Comparison of ENCODE assay signal across 23 cellular contexts in genomic region chr5:81553570-81554212, GRCh38.
DNase-seq lines count a peak whose midpoint lies in the region; ATAC-seq, FAIRE-seq and TF ChIP-seq lines count a peak whose summit lies in the region.
"Had no signal": no experiment of that assay in that cellular context is flagged by ENCODE, and none has a peak within 500 bp of the region (broad histone marks: within the 10 kb centered on the region; RNA-seq: fewer than 3 reads in every experiment).

No MANE protein-coding gene starts in this region.

- ATAC-seq in natural killer cell (peak in 1 of 3 donors; percentile 40), HG02970 (IDR thresholded peaks at IDR 0.05; ENCODE audit: low FRiP score, unreplicated experiment) (no peak)
- no peak for ATAC-seq in natural killer cell treated with Interleukin-12 subunit alpha and Interleukin-12 subunit beta and Interleukin-15 and Interleukin-18, amount 100 ng/mL, for 72 hours
- no peak for ATAC-seq in naive thymus-derived CD4-positive, alpha-beta T cell
- ATAC-seq: activated naive CD4-positive, alpha-beta T cell treated with anti-CD3 and anti-CD28 coated beads, Interleukin-2, amount 50 U/mL, for 72 hours had no signal

- no peak overlapping the region for H2AFZ ChIP-seq in OCI-LY7 (ENCODE audit: low read length)
- H2AFZ ChIP-seq in endothelial cell of umbilical vein (ENCODE audit: low read depth, low read length), result peak overlapping the region; percentile 60

- no peak for FAIRE-seq in endothelial cell of umbilical vein (lab: Jason Lieb, UNC)

- H3K27me3 ChIP-seq in endothelial cell of umbilical vein (ENCODE audit: control insufficient read depth in 2 of 2, insufficient read depth in 2 of 2, low read length in 2 of 2) (no peaks in the 10 kb centered on the region), spleen (replicated peaks in 1 of 7) (no peaks in the 10 kb centered on the region)
- H3K27me3 ChIP-seq in naive thymus-derived CD4-positive, alpha-beta T cell (ENCODE audit: control insufficient read depth in 2 of 2, insufficient read depth in 2 of 2, low read length in 2 of 2), result no peaks in the 10 kb centered on the region
- H3K27me3 ChIP-seq: ascending aorta, foreskin keratinocyte had no signal

- POLR2A ChIA-PET in OCI-LY7 (lab: Charles Lee) (interaction anchor here (0.9 to 1.0 kb wide), 2 partner anchors 12 to 34 kb away, joined by 3 read pairs; no protein-coding TSS in a partner anchor), endothelial cell of umbilical vein (lab: Charles Lee) (no interaction called here)
- POLR2A ChIA-PET in naive thymus-derived CD4-positive, alpha-beta T cell (lab: Charles Lee), result no interaction called here

- no peak for DNase-seq in natural killer cell
- no peak for DNase-seq in natural killer cell treated with Interleukin-12 subunit alpha and Interleukin-12 subunit beta and Interleukin-15 and Interleukin-18, amount 100 ng/mL, for 72 hours (ENCODE audit: low spot score)
- DNase-seq in OCI-LY7 (ENCODE audit: low spot score), result no peak
- DNase-seq in endothelial cell of umbilical vein (ENCODE audit: low read depth, low spot score), result peak; percentile 90
- no peak for DNase-seq in spleen
- DNase-seq in NCI-H524 (lab: John Stamatoyannopoulos, UW), result no peak
- no peak for DNase-seq in naive thymus-derived CD4-positive, alpha-beta T cell
- DNase-seq: activated CD4-positive, CD25-positive, alpha-beta regulatory T cell treated with anti-CD3 and anti-CD28 coated beads, Interleukin-2, amount 50 U/mL, for 72 hours; CD8-positive, alpha-beta memory T cell; central memory CD4-positive, alpha-beta T cell; DMS79 treated with DMSO at 0.1 percent for 48 hours; foreskin keratinocyte; NCI-H526 treated with DMSO at 0.1 percent for 48 hours; nucleus accumbens; small intestine; stimulated activated CD4-positive, alpha-beta T cell treated with anti-CD3 and anti-CD28 coated beads, Interleukin-2, amount 100 ng/mL, for 48 hours; stimulated activated naive CD4-positive, alpha-beta T cell; T-helper 9 cell had no signal

- no TSS peak for BruUV-seq in OCI-LY7 (replicated peaks; lab: Mats Ljungman, UMichigan)
- no TSS peak for BruUV-seq in endothelial cell of umbilical vein (replicated peaks; lab: Mats Ljungman, UMichigan)

- TF ChIP-seq CTCF in natural killer cell (IDR thresholded peaks at IDR 0.05) (no peak), OCI-LY7 (conservative IDR thresholded peaks at IDR 0.05; ENCODE audit: low read length) (no peak), endothelial cell of umbilical vein (IDR thresholded peaks at IDR 0.05; ENCODE audit: extremely low read depth in 1 of 2, insufficient read depth in 1 of 2, low read depth in 1 of 2, low read length in 2 of 2) (no peak), spleen (IDR thresholded peaks at IDR 0.05 in 8 of 11, conservative IDR thresholded peaks at IDR 0.05 in 3 of 11) (no peak)

- no peaks in the 10 kb centered on the region for H3K9me2 ChIP-seq in OCI-LY7 (ENCODE audit: insufficient read depth, low read length)

- H3K4me3 ChIP-seq in OCI-LY7 (ENCODE audit: low read depth, low read length, poor library complexity, severe bottlenecking) (no peak overlapping the region), endothelial cell of umbilical vein (replicated peaks in 1 of 3; ENCODE audit: insufficient read depth in 1 of 3, low read depth in 1 of 3, low read length in 3 of 3) (peak overlapping the region in 1 of 3 experiments; percentile 50), spleen (no peak overlapping the region)
- H3K4me3 ChIP-seq in naive thymus-derived CD4-positive, alpha-beta T cell (ENCODE audit: low read length), result no peak overlapping the region
- H3K4me3 ChIP-seq: ascending aorta, thoracic aorta had no signal

- H3K9ac ChIP-seq in endothelial cell of umbilical vein (replicated peaks; ENCODE audit: extremely low read depth, insufficient read depth, low read length), result peak overlapping the region; percentile 60

- H3K4me2 ChIP-seq in OCI-LY7 (ENCODE audit: low read length), result 0 out of 2 replicates have a peak overlapping the region, but pooled peaks have one; percentile 36
- peak overlapping the region; percentile 97 for H3K4me2 ChIP-seq in endothelial cell of umbilical vein (ENCODE audit: insufficient read depth, low read length)

- H4K20me1 ChIP-seq in OCI-LY7 (ENCODE audit: insufficient read depth, low read length) (no peaks in the 10 kb centered on the region), endothelial cell of umbilical vein (replicated peaks; ENCODE audit: control insufficient read depth, extremely low read depth, insufficient read depth, low read length) (no peaks in the 10 kb centered on the region)

- no peaks in the 10 kb centered on the region for H3K36me3 Mint-ChIP-seq in natural killer cell
- no peaks in the 10 kb centered on the region for H3K36me3 Mint-ChIP-seq in natural killer cell treated with Interleukin-12 subunit alpha and Interleukin-12 subunit beta and Interleukin-15 and Interleukin-18, amount 100 ng/mL, for 72 hours
- H3K36me3 Mint-ChIP-seq in naive thymus-derived CD4-positive, alpha-beta T cell, result peaks cover 0 to 27% (median 12%) of the 10 kb centered on the region in 5 donors
- H3K36me3 Mint-ChIP-seq: activated naive CD4-positive, alpha-beta T cell treated with anti-CD3 and anti-CD28 coated beads, Interleukin-2, amount 50 U/mL, for 72 hours had no signal

- no peaks in the 10 kb centered on the region for H3K27me3 Mint-ChIP-seq in natural killer cell (ENCODE audit: low read depth in 2 of 2)
- no peaks in the 10 kb centered on the region for H3K27me3 Mint-ChIP-seq in natural killer cell treated with Interleukin-12 subunit alpha and Interleukin-12 subunit beta and Interleukin-15 and Interleukin-18, amount 100 ng/mL, for 72 hours
- H3K27me3 Mint-ChIP-seq in naive thymus-derived CD4-positive, alpha-beta T cell, result no peaks in the 10 kb centered on the region
- H3K27me3 Mint-ChIP-seq: CD8-positive, alpha-beta memory T cell had no signal

- H3K4me3 Mint-ChIP-seq in natural killer cell, result peak overlapping the region; percentile 39
- no peak overlapping the region for H3K4me3 Mint-ChIP-seq in natural killer cell treated with Interleukin-12 subunit alpha and Interleukin-12 subunit beta and Interleukin-15 and Interleukin-18, amount 100 ng/mL, for 72 hours
- no peak overlapping the region for H3K4me3 Mint-ChIP-seq in naive thymus-derived CD4-positive, alpha-beta T cell
- H3K4me3 Mint-ChIP-seq: CD8-positive, alpha-beta memory T cell had no signal

- dilution Hi-C loops in endothelial cell of umbilical vein (cut with MboI; ENCODE audit: extremely low pct_ligation_motif_present, low sequenced_read_pairs), result no loop called here

- no peaks in the 10 kb centered on the region for H3K9me3 Mint-ChIP-seq in natural killer cell
- no peaks in the 10 kb centered on the region for H3K9me3 Mint-ChIP-seq in natural killer cell treated with Interleukin-12 subunit alpha and Interleukin-12 subunit beta and Interleukin-15 and Interleukin-18, amount 100 ng/mL, for 72 hours
- H3K9me3 Mint-ChIP-seq in naive thymus-derived CD4-positive, alpha-beta T cell, result no peaks in the 10 kb centered on the region
- H3K9me3 Mint-ChIP-seq: activated naive CD4-positive, alpha-beta T cell treated with anti-CD3 and anti-CD28 coated beads, Interleukin-2, amount 50 U/mL, for 72 hours; CD8-positive, alpha-beta memory T cell had no signal

- peak overlapping the region; percentile 37 to 53 for H3K27ac Mint-ChIP-seq in natural killer cell
- H3K27ac Mint-ChIP-seq in natural killer cell treated with Interleukin-12 subunit alpha and Interleukin-12 subunit beta and Interleukin-15 and Interleukin-18, amount 100 ng/mL, for 72 hours, result peak overlapping the region in 1 of 2 donors; percentile 28
- peak overlapping the region in 3 of 9 donors; percentile 33 to 48 (median 44) for H3K27ac Mint-ChIP-seq in naive thymus-derived CD4-positive, alpha-beta T cell
- H3K27ac Mint-ChIP-seq: activated naive CD4-positive, alpha-beta T cell treated with anti-CD3 and anti-CD28 coated beads, Interleukin-2, amount 50 U/mL, for 72 hours had no signal

- TF ChIP-seq POLR2A in endothelial cell of umbilical vein (IDR thresholded peaks at IDR 0.05; ENCODE audit: low read depth, low read length), result no peak
- TF ChIP-seq POLR2A in spleen (IDR thresholded peaks at IDR 0.05), result no peak

- intact Hi-C loops in natural killer cell (cut with micrococcal nuclease) (no loop called here), OCI-LY7 (cut with micrococcal nuclease; ENCODE audit: unreplicated experiment) (no loop called here), endothelial cell of umbilical vein (cut with micrococcal nuclease) (loop anchor here (1.0 to 2.0 kb wide), 8 partner anchors 26 to 419 kb away; partner anchors contain the start of genes ATG10 and SSBP2), spleen (cut with DNase I; ENCODE audit: low total_unique reads) (no loop called here)
- intact Hi-C loops in naive thymus-derived CD4-positive, alpha-beta T cell (cut with micrococcal nuclease), result no loop called here

- CTCF ChIA-PET in OCI-LY7 (lab: Charles Lee; ENCODE audit: unreplicated experiment) (no interaction called here), endothelial cell of umbilical vein (lab: Charles Lee) (interaction anchor here (1.0 to 1.6 kb wide), 7 partner anchors 16 to 197 kb away, joined by 3 to 6 read pairs (median 4); partner anchors contain the start of gene SSBP2)
- CTCF ChIA-PET in naive thymus-derived CD4-positive, alpha-beta T cell (lab: Charles Lee), result no interaction called here

- H3K36me3 ChIP-seq in OCI-LY7 (ENCODE audit: insufficient read depth, low read length) (peaks cover 26% of the 10 kb centered on the region), endothelial cell of umbilical vein (ENCODE audit: control insufficient read depth in 2 of 2, extremely low read depth in 1 of 2, insufficient read depth in 2 of 2, low read length in 2 of 2) (no peaks in the 10 kb centered on the region), spleen (peaks cover 0 to 6% (median 0%) of the 10 kb centered on the region in 6 donors)
- H3K36me3 ChIP-seq in naive thymus-derived CD4-positive, alpha-beta T cell (ENCODE audit: control insufficient read depth in 2 of 3, insufficient read depth in 3 of 3, low read length in 3 of 3), result peaks cover 0 to 3% (median 0%) of the 10 kb centered on the region in 3 experiments
- H3K36me3 ChIP-seq: ascending aorta, thoracic aorta had no signal

- peaks cover 11% of the 10 kb centered on the region for H3K4me1 ChIP-seq in OCI-LY7 (ENCODE audit: insufficient read depth, low read length, poor library complexity, severe bottlenecking)
- peaks cover 28% of the 10 kb centered on the region for H3K4me1 ChIP-seq in endothelial cell of umbilical vein (ENCODE audit: control insufficient read depth, extremely low read depth, insufficient read depth, low read length)
- H3K4me1 ChIP-seq in spleen, result peaks cover 0 to 16% (median 11%) of the 10 kb centered on the region in 6 donors
- H3K4me1 ChIP-seq in naive thymus-derived CD4-positive, alpha-beta T cell (ENCODE audit: control insufficient read depth in 2 of 2, insufficient read depth in 2 of 2, low read length in 2 of 2), result peaks cover 0 to 3% of the 10 kb centered on the region in 2 donors
- H3K4me1 ChIP-seq: ascending aorta had no signal

- H3K79me2 ChIP-seq in OCI-LY7 (ENCODE audit: insufficient read depth, low read depth, low read length) (peaks cover 18% of the 10 kb centered on the region; the same call in 1 of the 2 replicates), endothelial cell of umbilical vein (ENCODE audit: control insufficient read depth, insufficient read depth, low read length) (no peaks in the 10 kb centered on the region)

- H3K4me1 Mint-ChIP-seq in natural killer cell, result peaks cover 7 to 22% of the 10 kb centered on the region in 2 donors
- peaks cover 10 to 15% of the 10 kb centered on the region in 2 donors for H3K4me1 Mint-ChIP-seq in natural killer cell treated with Interleukin-12 subunit alpha and Interleukin-12 subunit beta and Interleukin-15 and Interleukin-18, amount 100 ng/mL, for 72 hours (ENCODE audit: low read depth in 2 of 2)
- peaks cover 7 to 48% (median 37%) of the 10 kb centered on the region in 7 donors for H3K4me1 Mint-ChIP-seq in naive thymus-derived CD4-positive, alpha-beta T cell

- H3K27ac ChIP-seq in OCI-LY7 (ENCODE audit: low read depth, low read length, poor library complexity, severe bottlenecking), result peak overlapping the region; percentile 16
- H3K27ac ChIP-seq in endothelial cell of umbilical vein (ENCODE audit: insufficient read depth, low read depth, low read length), result peak overlapping the region; percentile 79
- peak overlapping the region in 7 of 8 donors; percentile 3 to 57 (median 21) for H3K27ac ChIP-seq in spleen
- H3K27ac ChIP-seq in naive thymus-derived CD4-positive, alpha-beta T cell (ENCODE audit: low read depth, low read length), result no peak overlapping the region
- H3K27ac ChIP-seq: ascending aorta, foreskin keratinocyte, HL-60, thoracic aorta had no signal

- 29 to 40% (median 30%) methylated on average over 1 of the region's 1 CpG for WGBS in spleen, 5 donors

- no peaks in the 10 kb centered on the region for H3K9me3 ChIP-seq in OCI-LY7 (ENCODE audit: low read length)
- H3K9me3 ChIP-seq in endothelial cell of umbilical vein (replicated peaks; ENCODE audit: control insufficient read depth, insufficient read depth, low read length), result no peaks in the 10 kb centered on the region
- H3K9me3 ChIP-seq in spleen, result no peaks in the 10 kb centered on the region
- no peaks in the 10 kb centered on the region for H3K9me3 ChIP-seq in naive thymus-derived CD4-positive, alpha-beta T cell (ENCODE audit: control insufficient read depth in 2 of 3, low read length in 3 of 3)
- H3K9me3 ChIP-seq: ascending aorta, thoracic aorta had no signal

- no peaks in the 10 kb centered on the region for H3K9me1 ChIP-seq in endothelial cell of umbilical vein (replicated peaks; ENCODE audit: control insufficient read depth, extremely low read depth, insufficient read depth, low read length)
